26 cellular contexts compared by ENCODE assay signal in genomic region chr13:64798422-64798821, GRCh38.
"Had no signal": no experiment of that assay in that cellular context is flagged by ENCODE, and none has a peak within 500 bp of the region (broad histone marks: within the 10 kb centered on the region; RNA-seq: fewer than 3 reads in every experiment).

No MANE protein-coding gene starts in this region.

- H3K4me1 ChIP-seq: neural progenitor cell, parathyroid adenoma, psoas muscle, spleen, stomach, thyroid gland, tibial nerve, upper lobe of left lung, vagina had no signal

- H3K27ac ChIP-seq: neural progenitor cell, ovary, parathyroid adenoma, psoas muscle, skin epidermis, spleen, stomach, thoracic aorta, thyroid gland, tibial nerve, upper lobe of left lung, vagina had no signal

- H3K4me2 ChIP-seq: neural progenitor cell, smooth muscle cell had no signal

- H3K36me3 ChIP-seq: neural progenitor cell, ovary, spleen, stomach, thoracic aorta, thyroid gland, tibial nerve, upper lobe of left lung, vagina had no signal

- DNase-seq: natural killer cell; occipital lobe; ovary; posterior cingulate gyrus; psoas muscle; right cardiac atrium; spleen; stimulated activated CD4-positive, alpha-beta T cell treated with anti-CD3 and anti-CD28 coated beads, Interleukin-12 subunit alpha, Interleukin-12 subunit beta, amount 100 ng/mL, for 4 hours; stimulated activated CD4-positive, alpha-beta T cell treated with anti-CD3 and anti-CD28 coated beads, Interleukin-1b, Interleukin-23, amount 100 ng/mL, for 48 hours; stimulated activated CD4-positive, alpha-beta T cell treated with anti-CD3 and anti-CD28 coated beads, Interleukin-4, amount 100 ng/mL, for 1 hour; stimulated activated naive B cell treated with anti-CD40 and anti-IgM and Interleukin-4, amounts not matched to agents 10 μg/mL and 1 μg/mL and 100 μg/mL, for 72 hours; stimulated activated naive CD4-positive, alpha-beta T cell treated with Interleukin-2 at 50 U/mL for 16 hours; stomach; thyroid gland; trophoblast cell; upper lobe of left lung had no signal

- H3K27me3 ChIP-seq: neural progenitor cell, ovary, spleen, stomach, thyroid gland, tibial nerve, upper lobe of left lung, vagina had no signal

- H2AFZ ChIP-seq: neural progenitor cell, parathyroid adenoma had no signal

- H3K79me2 ChIP-seq: parathyroid adenoma had no signal

- ATAC-seq: natural killer cell; psoas muscle; right cardiac atrium; sciatic nerve; stimulated activated effector memory CD8-positive, alpha-beta T cell treated with anti-CD3 and anti-CD28 coated beads, Interleukin-12 subunit alpha, Interleukin-12 subunit beta, amount 100 ng/mL, for 72 hours; stimulated activated naive B cell treated with anti-CD40 and anti-IgM and Interleukin-4, amounts not matched to agents 10 μg/mL and 1 μg/mL and 100 μg/mL, for 72 hours had no signal

- H3K4me3 ChIP-seq: neural progenitor cell, ovary, psoas muscle, skin epidermis, smooth muscle cell, spleen, stomach, thoracic aorta, thyroid gland, tibial nerve, upper lobe of left lung, vagina had no signal

- FAIRE-seq: urothelium cell line had no signal

- H3K9me3 ChIP-seq: ovary, psoas muscle, stomach, thoracic aorta, thyroid gland, tibial nerve, upper lobe of left lung, vagina had no signal

- H3K9ac ChIP-seq: neural progenitor cell, parathyroid adenoma had no signal
